26 cellular contexts compared by ENCODE assay signal in the genomic region with DNA sequence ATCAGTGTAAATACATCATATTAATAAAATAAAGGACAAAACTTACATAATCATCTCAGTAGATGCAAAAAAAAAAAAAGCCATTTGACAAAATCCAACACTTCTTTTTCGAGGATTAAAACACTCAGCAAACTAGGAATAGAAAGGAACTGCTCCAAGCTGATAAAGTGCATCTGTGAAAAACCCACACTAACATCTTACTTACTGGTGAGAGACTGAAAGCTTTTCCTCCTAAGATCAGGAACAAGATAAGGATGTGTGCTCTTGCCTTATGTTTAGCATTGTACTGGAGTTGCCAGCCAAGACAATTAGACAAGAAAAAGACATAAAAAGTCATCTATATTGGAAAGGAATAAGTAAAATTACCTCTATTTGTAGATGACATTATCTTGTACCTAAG.
"Had no signal": no experiment of that assay in that cellular context is flagged by ENCODE, and none has a peak within 500 bp of the region (broad histone marks: within the 10 kb centered on the region; RNA-seq: fewer than 3 reads in every experiment).

No MANE protein-coding gene starts in this region.

- H3K4me2 ChIP-seq: hepatocyte, neural progenitor cell, smooth muscle cell had no signal

- ATAC-seq: foreskin keratinocyte; gastroesophageal sphincter; heart left ventricle; left lobe of liver; naive thymus-derived CD4-positive, alpha-beta T cell; sciatic nerve; stimulated activated effector memory CD8-positive, alpha-beta T cell treated with anti-CD3 and anti-CD28 coated beads, Interleukin-12 subunit alpha, Interleukin-12 subunit beta, amount 100 ng/mL, for 72 hours had no signal

- H3K36me3 ChIP-seq: neural progenitor cell, thyroid gland, vagina had no signal

- DNase-seq: effector CD8-positive, alpha-beta T cell; endodermal cell; foreskin keratinocyte; heart left ventricle; kidney; mesenchymal stem cell; midbrain; naive thymus-derived CD4-positive, alpha-beta T cell; stimulated activated CD4-positive, alpha-beta T cell treated with anti-CD3 and anti-CD28 coated beads, Interleukin-2, amount 100 ng/mL, for 24 hours; stimulated activated CD4-positive, alpha-beta T cell treated with anti-CD3 and anti-CD28 coated beads, Interleukin-4, amount 100 ng/mL, for 24 hours; stimulated activated naive CD4-positive, alpha-beta T cell treated with Interleukin-2 at 50 U/mL for 16 hours; stomach; thyroid gland; trophoblast cell had no signal

- H3K79me2 ChIP-seq: hepatocyte, parathyroid adenoma had no signal

- H3K27me3 Mint-ChIP-seq: naive thymus-derived CD4-positive, alpha-beta T cell; progenitor cell of endocrine pancreas had no signal

- H3K4me3 ChIP-seq: esophagus muscularis mucosa, gastroesophageal sphincter, heart left ventricle, hepatocyte, neural progenitor cell, smooth muscle cell, stomach, thyroid gland, vagina had no signal

- H3K27me3 ChIP-seq: esophagus muscularis mucosa, foreskin keratinocyte, gastroesophageal sphincter, heart left ventricle, hepatocyte, neural progenitor cell, stomach, thyroid gland, vagina had no signal

- H3K9me3 ChIP-seq: esophagus muscularis mucosa, gastroesophageal sphincter, stomach, thyroid gland, vagina had no signal

- H3K9me3 Mint-ChIP-seq: naive thymus-derived CD4-positive, alpha-beta T cell; neural progenitor cell; stimulated activated effector memory CD8-positive, alpha-beta T cell treated with anti-CD3 and anti-CD28 coated beads, Interleukin-12 subunit alpha, Interleukin-12 subunit beta, amount 100 ng/mL, for 72 hours had no signal

- H3K9ac ChIP-seq: neural progenitor cell, parathyroid adenoma had no signal

- H3K4me3 Mint-ChIP-seq: endodermal cell; naive thymus-derived CD4-positive, alpha-beta T cell; nephron; neural progenitor cell; stimulated activated effector memory CD8-positive, alpha-beta T cell treated with anti-CD3 and anti-CD28 coated beads, Interleukin-12 subunit alpha, Interleukin-12 subunit beta, amount 100 ng/mL, for 72 hours had no signal

- H3K4me1 ChIP-seq: foreskin keratinocyte, gastroesophageal sphincter, parathyroid adenoma, thyroid gland, vagina had no signal

- H2AFZ ChIP-seq: hepatocyte, neural progenitor cell, parathyroid adenoma had no signal

- H3K27ac ChIP-seq: esophagus muscularis mucosa, foreskin keratinocyte, gastroesophageal sphincter, heart left ventricle, hepatocyte, neural progenitor cell, parathyroid adenoma, stomach, thyroid gland, vagina had no signal

- H3K27ac Mint-ChIP-seq: endodermal cell; naive thymus-derived CD4-positive, alpha-beta T cell; nephron; neural progenitor cell; progenitor cell of endocrine pancreas; stimulated activated effector memory CD8-positive, alpha-beta T cell treated with anti-CD3 and anti-CD28 coated beads, Interleukin-12 subunit alpha, Interleukin-12 subunit beta, amount 100 ng/mL, for 72 hours had no signal
